ENCODE assay signal across 22 cellular contexts in genomic region chr3:181318321-181318720, GRCh38.
"Had no signal": no experiment of that assay in that cellular context is flagged by ENCODE, and none has a peak within 500 bp of the region (broad histone marks: within the 10 kb centered on the region; RNA-seq: fewer than 3 reads in every experiment).

No MANE protein-coding gene starts in this region.

- ATAC-seq: HepG2, K562 had no signal

- H3K4me1 Mint-ChIP-seq: IgD-negative memory B cell had no signal

- H3K27me3 Mint-ChIP-seq: IgD-negative memory B cell had no signal

- H3K27ac ChIP-seq: KMS-11, SJSA1, SK-N-MC had no signal

- H3K36me3 ChIP-seq: SJSA1 had no signal

- H3K36me3 Mint-ChIP-seq: IgD-negative memory B cell had no signal

- H3K9me3 ChIP-seq: SJSA1 had no signal

- H3K4me3 Mint-ChIP-seq: IgD-negative memory B cell had no signal

- H3K27ac Mint-ChIP-seq: IgD-negative memory B cell had no signal

- DNase-seq: Kasumi-1, MM.1S, NCI-H1092 treated with DMSO at 0.1 percent for 48 hours, NCI-H1436, NCI-H187, NCI-H2029, NCI-H2081 treated with DMSO at 0.1 percent for 48 hours, NCI-H2171, NCI-H226, NCI-H446, NCI-H510A, NCI-H524 treated with DMSO at 0.1 percent for 48 hours, Right ventricle myocardium superior, RPMI8226, SIG-M5 had no signal

- H3K27me3 ChIP-seq: SJSA1 had no signal

- H3K4me3 ChIP-seq: K562, SJSA1, SK-N-MC had no signal

- FAIRE-seq: HepG2, K562, RCC 7860 had no signal

- H3K4me1 ChIP-seq: SJSA1 had no signal

- H3K4me2 ChIP-seq: KMS-11 had no signal
